ENCODE assay signal across 8 cellular contexts in the genomic region with DNA sequence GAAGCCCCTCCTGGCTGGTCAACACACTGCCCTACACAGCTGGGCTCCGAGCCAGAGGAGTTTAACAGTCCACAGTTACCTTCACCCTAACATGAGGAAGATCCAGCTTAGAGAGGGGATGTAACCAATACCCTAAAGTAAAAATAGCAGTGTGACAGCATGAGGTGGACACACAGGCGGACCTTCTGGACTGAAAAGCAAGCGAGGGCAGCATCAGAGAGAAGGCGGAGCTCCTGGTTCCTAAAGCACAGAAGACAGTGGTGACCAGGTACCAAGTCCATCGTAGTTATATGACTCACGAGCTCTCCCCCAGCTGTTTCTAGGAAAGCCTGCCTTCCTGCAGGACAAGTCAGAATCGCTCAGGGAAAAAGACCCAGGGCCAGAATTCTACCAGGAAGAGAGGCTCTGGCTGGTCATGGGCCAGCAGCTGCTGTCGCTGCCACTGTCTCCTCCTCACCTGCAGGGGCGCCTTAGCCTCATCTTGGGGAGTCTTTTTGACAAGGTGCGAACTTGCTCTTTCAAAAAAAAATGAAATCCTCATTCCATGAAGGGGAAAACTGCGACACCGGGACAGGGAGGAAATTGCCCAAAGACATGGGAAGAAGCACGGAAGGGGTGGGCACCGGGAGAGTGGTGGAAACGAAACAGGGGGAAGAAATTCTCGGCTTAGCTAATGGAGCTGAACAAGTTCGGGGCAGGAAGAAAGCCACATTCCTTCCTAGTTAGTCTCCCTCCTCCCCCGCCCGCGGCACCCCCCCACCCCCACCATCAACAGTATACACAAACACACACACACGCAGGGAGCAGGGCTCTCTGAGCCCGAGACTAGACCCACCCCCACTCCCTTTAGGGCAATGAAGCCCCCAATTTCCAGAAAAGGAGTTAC. TPM values are rescaled to one million over a fixed set of nuclear protein-coding genes. Genes with fewer than 3 reads are reported as not detected.
DNase-seq lines count a peak whose midpoint lies in the region; ATAC-seq, FAIRE-seq and TF ChIP-seq lines count a peak whose summit lies in the region.

No MANE protein-coding gene starts in this region.

- no peak for ATAC-seq in activated T-cell treated with anti-CD3 and anti-CD28 coated beads, Interleukin-2, amount 50 U/mL, for 72 hours (replicated peaks in 1 of 2)
- no peak for ATAC-seq in HG03045 (IDR thresholded peaks at IDR 0.05; ENCODE audit: unreplicated experiment)

- H3K36me3 ChIP-seq in NT2/D1 (ENCODE audit: insufficient read depth, insufficient read length, low read length) (peaks cover 3% of the 10 kb centered on the region), neural progenitor cell (no peaks in the 10 kb centered on the region), uterus (no peaks in the 10 kb centered on the region)

- H3K9me3 Mint-ChIP-seq in CD14-positive monocyte, result peaks cover 0 to 3% (median 0%) of the 10 kb centered on the region in 7 donors
- H3K9me3 Mint-ChIP-seq in activated T-cell treated with anti-CD3 and anti-CD28 coated beads, Interleukin-2, amount 50 U/mL, for 72 hours, result no peaks in the 10 kb centered on the region
- H3K9me3 Mint-ChIP-seq in neural progenitor cell, result no peaks in the 10 kb centered on the region

- H3K27ac ChIP-seq in neural progenitor cell, result no peak overlapping the region
- H3K27ac ChIP-seq in uterus, result peak overlapping the region; percentile 94

- H3F3A ChIP-seq in neural progenitor cell (ENCODE audit: low read depth), result peaks cover 19% of the 10 kb centered on the region

- peak overlapping the region; percentile 92 to 100 (median 97) for H3K27ac Mint-ChIP-seq in CD14-positive monocyte
- peak overlapping the region; percentile 94 for H3K27ac Mint-ChIP-seq in activated T-cell treated with anti-CD3 and anti-CD28 coated beads, Interleukin-2, amount 50 U/mL, for 72 hours
- H3K27ac Mint-ChIP-seq in neural progenitor cell, result no peak overlapping the region

- peak overlapping the region; percentile 100 for H3K9ac ChIP-seq in NT2/D1 (ENCODE audit: insufficient read length, low read depth)
- H3K9ac ChIP-seq in neural progenitor cell, result peak overlapping the region; percentile 80

- peak overlapping the region; percentile 100 for H3K4me3 ChIP-seq in NT2/D1 (ENCODE audit: insufficient read length, low read depth)
- H3K4me3 ChIP-seq in neural progenitor cell, result peak overlapping the region; percentile 93
- H3K4me3 ChIP-seq in uterus, result peak overlapping the region; percentile 77 to 79

- TF ChIP-seq CTCF in CD14-positive monocyte (IDR thresholded peaks at IDR 0.05) (peak; percentile 74), neural progenitor cell (IDR thresholded peaks at IDR 0.05) (peak; percentile 79), uterus (IDR thresholded peaks at IDR 0.05) (peak; percentile 53 to 59 (median 58))

- peaks cover 54% of the 10 kb centered on the region for H3K4me1 Mint-ChIP-seq in CD14-positive monocyte
- peaks cover 34% of the 10 kb centered on the region for H3K4me1 Mint-ChIP-seq in activated T-cell treated with anti-CD3 and anti-CD28 coated beads, Interleukin-2, amount 50 U/mL, for 72 hours (ENCODE audit: low read depth)
- peaks cover 20% of the 10 kb centered on the region for H3K4me1 Mint-ChIP-seq in neural progenitor cell

- FAIRE-seq in H54 (lab: Jason Lieb, UNC), result no peak

- TF ChIP-seq POLR2A in H54 (IDR thresholded peaks at IDR 0.05; ENCODE audit: low read depth, low read length) (no peak), uterus (IDR thresholded peaks at IDR 0.05) (peak; percentile 14 to 21)

- peaks cover 58% of the 10 kb centered on the region for H3K79me2 ChIP-seq in neural progenitor cell (ENCODE audit: low read depth)

- H3K4me2 ChIP-seq in neural progenitor cell, result peak overlapping the region; percentile 97

- H2AFZ ChIP-seq in neural progenitor cell (replicated peaks), result no peak overlapping the region

- intact Hi-C loops in CD14-positive monocyte (cut with micrococcal nuclease) (loop anchor here (2.0 to 5.0 kb wide), 5 partner anchors 17 to 397 kb away; a partner anchor contains a TSS), uterus (cut with DNase I; ENCODE audit: low total_unique reads) (no loop called here)

- H4K20me1 ChIP-seq in neural progenitor cell (ENCODE audit: low read depth), result peaks cover 55% of the 10 kb centered on the region

- DNase-seq in CD14-positive monocyte (ENCODE audit: low spot score) (peak; percentile 65), H54 (ENCODE audit: insufficient read length, low spot score) (peak; percentile 63), NT2/D1 (ENCODE audit: low read depth, low spot score) (peak; percentile 47), fibroblast of peridontal ligament (ENCODE audit: extremely low read depth) (peak; percentile 74), neural progenitor cell (ENCODE audit: low spot score) (peak; percentile 80), uterus (peak; percentile 72 to 80)
- peak; percentile 65 to 70 for DNase-seq in activated T-cell treated with anti-CD3 and anti-CD28 coated beads, Interleukin-2, amount 50 U/mL, for 72 hours

- peaks cover 25% of the 10 kb centered on the region for H3K4me1 ChIP-seq in NT2/D1 (ENCODE audit: insufficient read depth, insufficient read length)
- peaks cover 7% of the 10 kb centered on the region for H3K4me1 ChIP-seq in neural progenitor cell
- peaks cover 0 to 4% of the 10 kb centered on the region in 2 donors for H3K4me1 ChIP-seq in uterus

- peaks cover 0 to under 1% (median 0%) of the 10 kb centered on the region in 3 donors for H3K27me3 Mint-ChIP-seq in CD14-positive monocyte (ENCODE audit: low read depth in 3 of 3)
- no peaks in the 10 kb centered on the region for H3K27me3 Mint-ChIP-seq in activated T-cell treated with anti-CD3 and anti-CD28 coated beads, Interleukin-2, amount 50 U/mL, for 72 hours (ENCODE audit: low read depth)
- peaks cover 2% of the 10 kb centered on the region for H3K27me3 Mint-ChIP-seq in neural progenitor cell (ENCODE audit: insufficient read depth, low read depth)

- peak overlapping the region; percentile 95 to 100 for H3K4me3 Mint-ChIP-seq in CD14-positive monocyte
- H3K4me3 Mint-ChIP-seq in activated T-cell treated with anti-CD3 and anti-CD28 coated beads, Interleukin-2, amount 50 U/mL, for 72 hours, result peak overlapping the region; percentile 96 to 99
- peak overlapping the region; percentile 98 for H3K4me3 Mint-ChIP-seq in neural progenitor cell

- H3K9me3 ChIP-seq in NT2/D1 (ENCODE audit: insufficient read depth, low read length) (no peaks in the 10 kb centered on the region), neural progenitor cell (ENCODE audit: low read depth) (no peaks in the 10 kb centered on the region), uterus (no peaks in the 10 kb centered on the region)

- no peaks in the 10 kb centered on the region for H3K27me3 ChIP-seq in NT2/D1 (ENCODE audit: insufficient read depth, insufficient read length)
- peaks cover 3% of the 10 kb centered on the region for H3K27me3 ChIP-seq in neural progenitor cell
- no peaks in the 10 kb centered on the region for H3K27me3 ChIP-seq in uterus

- peaks cover 14 to 15% of the 10 kb centered on the region in 2 donors for H3K36me3 Mint-ChIP-seq in CD14-positive monocyte
- H3K36me3 Mint-ChIP-seq in activated T-cell treated with anti-CD3 and anti-CD28 coated beads, Interleukin-2, amount 50 U/mL, for 72 hours (ENCODE audit: insufficient read depth in 2 of 2), result peaks cover 4 to 6% of the 10 kb centered on the region in 2 donors
- no peaks in the 10 kb centered on the region for H3K36me3 Mint-ChIP-seq in neural progenitor cell

RNA-seq across cellular contexts. Expression of a gene that starts 1.7 kb away (rescaled TPM):
- 10 to 100 TPM; 12.2 to 12.6 TPM for polyA plus RNA-seq in CD14-positive monocyte
- total RNA-seq in activated T-cell treated with anti-CD3 and anti-CD28 coated beads, Interleukin-2, amount 50 U/mL, for 72 hours, result 10 to 100 TPM; 25.9 to 32.3 TPM
- 2.9 and 9.8 TPM in 2 replicates for total RNA-seq in neural progenitor cell (ENCODE audit: low replicate concordance)
- total RNA-seq in uterus, result 10 to 100 TPM in 3 of 4 donors, 1 to 10 TPM in 1; 4.1 to 43.5 (median 21.7) TPM

RNA-seq across cellular contexts. Expression of a gene that starts 23.2 kb away (rescaled TPM):
- polyA plus RNA-seq in CD14-positive monocyte, result 10 to 100 TPM; 78.0 to 81.2 TPM
- total RNA-seq in activated T-cell treated with anti-CD3 and anti-CD28 coated beads, Interleukin-2, amount 50 U/mL, for 72 hours, result 100 to 1,000 TPM; 223 to 239 TPM
- total RNA-seq in neural progenitor cell (ENCODE audit: low replicate concordance), result 115 and 418 TPM in 2 replicates
- total RNA-seq in uterus, result 100 to 1,000 TPM; 139 to 273 (median 205) TPM

RNA-seq across cellular contexts. Expression of a gene that starts 37.5 kb away (rescaled TPM):
- 10 to 100 TPM; 74.4 to 87.9 TPM for polyA plus RNA-seq in CD14-positive monocyte
- 100 to 1,000 TPM; 127 to 139 TPM for total RNA-seq in activated T-cell treated with anti-CD3 and anti-CD28 coated beads, Interleukin-2, amount 50 U/mL, for 72 hours
- total RNA-seq in neural progenitor cell (ENCODE audit: low replicate concordance) (82.7 and 151 TPM in 2 replicates), uterus (100 to 1,000 TPM in 1 of 4 donors, 10 to 100 TPM in 3; 30.3 to 113 (median 82.5) TPM)

RNA-seq across cellular contexts. Expression of a gene that starts 51.5 kb away (rescaled TPM):
- 100 to 1,000 TPM; 832 to 896 TPM for polyA plus RNA-seq in CD14-positive monocyte
- 1,000 to 10,000 TPM; 1,602 TPM for total RNA-seq in activated T-cell treated with anti-CD3 and anti-CD28 coated beads, Interleukin-2, amount 50 U/mL, for 72 hours
- total RNA-seq in neural progenitor cell (ENCODE audit: low replicate concordance), result 625 and 768 TPM in 2 replicates
- 1,000 to 10,000 TPM in 2 of 4 donors, 100 to 1,000 TPM in 2; 295 to 1,369 (median 721) TPM for total RNA-seq in uterus
